Comparison of ENCODE assay signal across 23 cellular contexts in genomic region chr12:2773199-2773875, GRCh38.
"Had no signal": no experiment of that assay in that cellular context is flagged by ENCODE, and none has a peak within 500 bp of the region (broad histone marks: within the 10 kb centered on the region; RNA-seq: fewer than 3 reads in every experiment).

No MANE protein-coding gene starts in this region.

- ATAC-seq: foreskin keratinocyte, gastroesophageal sphincter, heart left ventricle, left lung, left ventricle myocardium superior, lower lobe of right lung, mucosa of descending colon had no signal

- H3K4me1 Mint-ChIP-seq: immature natural killer cell, mesothelial cell of epicardium had no signal

- H3K36me3 ChIP-seq: esophagus muscularis mucosa, heart left ventricle, left lung, lower lobe of right lung had no signal

- H3K4me1 ChIP-seq: esophagus muscularis mucosa, foreskin keratinocyte, gastroesophageal sphincter, heart left ventricle, left lung, lower lobe of right lung had no signal

- H3K4me3 Mint-ChIP-seq: immature natural killer cell, mesothelial cell of epicardium had no signal

- H3K9me3 ChIP-seq: esophagus muscularis mucosa, gastroesophageal sphincter, heart left ventricle, left lung, lower lobe of right lung, mucosa of descending colon had no signal

- H3K4me3 ChIP-seq: coronary artery, dorsolateral prefrontal cortex, esophagus muscularis mucosa, gastroesophageal sphincter, heart left ventricle, hepatocyte, left lung, lower lobe of right lung, mucosa of descending colon had no signal

- H3K27ac ChIP-seq: coronary artery, dorsolateral prefrontal cortex, esophagus muscularis mucosa, foreskin keratinocyte, gastroesophageal sphincter, heart left ventricle, hepatocyte, left lung, lower lobe of right lung had no signal

- H3K79me2 ChIP-seq: hepatocyte had no signal

- H3K27ac Mint-ChIP-seq: immature natural killer cell, mesothelial cell of epicardium had no signal

- H2AFZ ChIP-seq: hepatocyte had no signal

- H3K36me3 Mint-ChIP-seq: mesothelial cell of epicardium had no signal

- H3K9me3 Mint-ChIP-seq: mesothelial cell of epicardium had no signal

- H3K4me2 ChIP-seq: hepatocyte had no signal

- H3K27me3 ChIP-seq: dorsolateral prefrontal cortex, esophagus muscularis mucosa, foreskin keratinocyte, heart left ventricle, hepatocyte, left lung had no signal

- DNase-seq: dermis blood vessel endothelial cell; dorsolateral prefrontal cortex; effector CD4-positive, alpha-beta T cell; effector memory CD4-positive, alpha-beta T cell; foreskin keratinocyte; heart left ventricle; hypothalamus; immature natural killer cell; left cardiac atrium; left lung; left ventricle myocardium superior; lower lobe of right lung; mesenchymal stem cell; mucosa of descending colon had no signal

- FAIRE-seq: colon, endothelial cell of umbilical vein, frontal cortex, keratinocyte had no signal
